Comparison of ENCODE assay signal across 13 cellular contexts in the genomic region with DNA sequence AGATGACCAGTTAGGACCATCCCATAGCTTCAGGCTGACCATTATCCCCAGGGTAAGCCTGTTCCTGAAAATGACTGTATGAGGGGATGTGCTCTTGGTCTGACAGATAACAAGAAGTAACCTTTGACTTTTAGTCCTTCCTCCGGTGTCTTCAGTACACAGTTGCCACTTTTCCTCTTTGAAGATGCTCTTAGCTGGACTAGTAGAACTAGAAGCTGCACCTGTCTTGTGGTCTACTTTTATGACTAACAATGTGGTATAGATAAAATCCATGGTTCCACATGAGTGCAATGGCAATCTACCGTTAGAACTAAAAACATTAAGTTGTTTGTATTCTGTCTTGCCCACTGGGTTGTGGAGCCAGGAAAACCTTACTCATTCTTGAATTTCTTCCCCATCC. TPM values are rescaled to one million over a fixed set of nuclear protein-coding genes. Genes with fewer than 3 reads are reported as not detected.
DNase-seq lines count a peak whose midpoint lies in the region; ATAC-seq and TF ChIP-seq lines count a peak whose summit lies in the region.
"Had no signal": no experiment of that assay in that cellular context is flagged by ENCODE, and none has a peak within 500 bp of the region (broad histone marks: within the 10 kb centered on the region; RNA-seq: fewer than 3 reads in every experiment).

No MANE protein-coding gene starts in this region.

- no peaks in the 10 kb centered on the region for H3K9me3 Mint-ChIP-seq in activated CD8-positive, alpha-beta memory T cell treated with anti-CD3 and anti-CD28 coated beads, Interleukin-2, amount 10 ng/mL, durations not matched to agents 7 days and 5 days (ENCODE audit: low read depth)
- no peaks in the 10 kb centered on the region for H3K9me3 Mint-ChIP-seq in stimulated activated naive CD8-positive, alpha-beta T cell treated with anti-CD3 and anti-CD28 coated beads, Interleukin-15, amount 100 ng/mL, for 72 hours

- H3K27me3 ChIP-seq in PC-3 (ENCODE audit: low read length) = no peaks in the 10 kb centered on the region
- H3K27me3 ChIP-seq: right lobe of liver, thyroid gland had no signal

- no peaks in the 10 kb centered on the region for H3K9me3 ChIP-seq in PC-3 (ENCODE audit: low read length)
- H3K9me3 ChIP-seq: right lobe of liver, thyroid gland had no signal

- H2AFZ ChIP-seq in PC-3 (ENCODE audit: low read length) = no peak overlapping the region

- peaks cover 25% of the 10 kb centered on the region for H3K4me1 Mint-ChIP-seq in activated CD8-positive, alpha-beta memory T cell treated with anti-CD3 and anti-CD28 coated beads, Interleukin-2, amount 10 ng/mL, durations not matched to agents 7 days and 5 days
- peaks cover 33% of the 10 kb centered on the region for H3K4me1 Mint-ChIP-seq in stimulated activated naive CD8-positive, alpha-beta T cell treated with anti-CD3 and anti-CD28 coated beads, Interleukin-15, amount 100 ng/mL, for 72 hours

- no peaks in the 10 kb centered on the region for H3K36me3 ChIP-seq in PC-3 (ENCODE audit: low read depth, low read length)
- H3K36me3 ChIP-seq: right lobe of liver, thyroid gland had no signal

- H3K9ac ChIP-seq in PC-3 (ENCODE audit: low read length) = no peak overlapping the region

- H3K27ac Mint-ChIP-seq in activated CD8-positive, alpha-beta memory T cell treated with anti-CD3 and anti-CD28 coated beads, Interleukin-2, amount 10 ng/mL, durations not matched to agents 7 days and 5 days = no peak overlapping the region
- no peak overlapping the region for H3K27ac Mint-ChIP-seq in stimulated activated naive CD8-positive, alpha-beta T cell treated with anti-CD3 and anti-CD28 coated beads, Interleukin-15, amount 100 ng/mL, for 72 hours

- H3F3A ChIP-seq in PC-3 (ENCODE audit: low read length, unreplicated experiment) = no peaks in the 10 kb centered on the region

- H3K79me2 ChIP-seq in PC-3 (ENCODE audit: low read length) = no peaks in the 10 kb centered on the region

- no peak overlapping the region for H3K4me3 Mint-ChIP-seq in activated CD8-positive, alpha-beta memory T cell treated with anti-CD3 and anti-CD28 coated beads, Interleukin-2, amount 10 ng/mL, durations not matched to agents 7 days and 5 days
- no peak overlapping the region for H3K4me3 Mint-ChIP-seq in stimulated activated naive CD8-positive, alpha-beta T cell treated with anti-CD3 and anti-CD28 coated beads, Interleukin-15, amount 100 ng/mL, for 72 hours

- no peaks in the 10 kb centered on the region for H4K20me1 ChIP-seq in PC-3 (ENCODE audit: low read length)

- no peaks in the 10 kb centered on the region for H3K4me1 ChIP-seq in PC-3 (ENCODE audit: insufficient read depth, low read length)
- H3K4me1 ChIP-seq: right lobe of liver had no signal

- H3K27me3 Mint-ChIP-seq in activated CD8-positive, alpha-beta memory T cell treated with anti-CD3 and anti-CD28 coated beads, Interleukin-2, amount 10 ng/mL, durations not matched to agents 7 days and 5 days = peaks cover 10% of the 10 kb centered on the region
- peaks cover 1% of the 10 kb centered on the region for H3K27me3 Mint-ChIP-seq in stimulated activated naive CD8-positive, alpha-beta T cell treated with anti-CD3 and anti-CD28 coated beads, Interleukin-15, amount 100 ng/mL, for 72 hours

- H3K9me2 ChIP-seq in PC-3 (replicated peaks; ENCODE audit: low read length) = no peaks in the 10 kb centered on the region

- no TSS peak for BruUV-seq in PC-3 (replicated peaks; lab: Mats Ljungman, UMichigan)

- POLR2A ChIA-PET in PC-3 (lab: Charles Lee; ENCODE audit: unreplicated experiment) = no interaction called here

- no peak for DNase-seq in activated CD8-positive, alpha-beta memory T cell treated with anti-CD3 and anti-CD28 coated beads, Interleukin-2, amount 10 ng/mL, durations not matched to agents 7 days and 5 days
- DNase-seq in activated CD8-positive, alpha-beta memory T cell treated with anti-CD3 and anti-CD28 coated beads, Interleukin-2, amount 50 U/mL, for 4 hours = no peak
- DNase-seq in PC-3 (peak; percentile 28), SW 1271 (lab: John Stamatoyannopoulos, UW) (no peak), SKM-1 (lab: John Stamatoyannopoulos, UW; ENCODE audit: unreplicated experiment) (no peak), iPS-NIHi11 (ENCODE audit: low spot score) (no peak)
- no peak for DNase-seq in stimulated activated naive CD8-positive, alpha-beta T cell treated with anti-CD3 and anti-CD28 coated beads, Interleukin-15, amount 100 ng/mL, for 72 hours
- DNase-seq: DMS 273 treated with DMSO at 0.1 percent for 48 hours, IMR-90, NCI-H1930, right lobe of liver, thyroid gland had no signal

- H3K4me3 ChIP-seq in PC-3 (ENCODE audit: low read length) = no peak overlapping the region
- H3K4me3 ChIP-seq: right lobe of liver, thyroid gland had no signal

- intact Hi-C loops in PC-3 (cut with micrococcal nuclease) = no loop called here

- no peak for TF ChIP-seq CTCF in PC-3 (conservative IDR thresholded peaks at IDR 0.05; ENCODE audit: low read depth, low read length)

- no peaks in the 10 kb centered on the region for H3K36me3 Mint-ChIP-seq in activated CD8-positive, alpha-beta memory T cell treated with anti-CD3 and anti-CD28 coated beads, Interleukin-2, amount 10 ng/mL, durations not matched to agents 7 days and 5 days

- no peak overlapping the region for H3K27ac ChIP-seq in PC-3 (ENCODE audit: low read length)
- H3K27ac ChIP-seq: right lobe of liver, thyroid gland had no signal

- CTCF ChIA-PET in activated CD8-positive, alpha-beta memory T cell treated with anti-CD3 and anti-CD28 coated beads, Interleukin-2, amount 10 ng/mL, durations not matched to agents 7 days and 5 days (lab: Charles Lee) = no interaction called here
- CTCF ChIA-PET in PC-3 (lab: Charles Lee) = no interaction called here

- no peak overlapping the region for H3K4me2 ChIP-seq in PC-3 (ENCODE audit: low read length)

- peak; percentile 57 for ATAC-seq in activated CD8-positive, alpha-beta memory T cell treated with anti-CD3 and anti-CD28 coated beads, Interleukin-2, amount 10 ng/mL, durations not matched to agents 7 days and 5 days
- ATAC-seq in HG03135 (IDR thresholded peaks at IDR 0.05; ENCODE audit: unreplicated experiment) (peak; percentile 46), PC-3 (no peak)
- peak; percentile 79 for ATAC-seq in stimulated activated naive CD8-positive, alpha-beta T cell treated with anti-CD3 and anti-CD28 coated beads, Interleukin-15, amount 100 ng/mL, for 72 hours
- ATAC-seq: right lobe of liver had no signal

RNA-seq across cellular contexts. Expression of a gene that starts 5.9 kb away (rescaled TPM):
- total RNA-seq in activated CD8-positive, alpha-beta memory T cell treated with anti-CD3 and anti-CD28 coated beads, Interleukin-2, amount 10 ng/mL, durations not matched to agents 7 days and 5 days = not detected
- total RNA-seq in PC-3 (2014; rRNA removed) = 0.17 TPM in 1 of 2 replicates, not detected in the other
- total RNA-seq: IMR-90 had no signal
